24 cellular contexts compared by ENCODE assay signal in genomic region chr17:42748202-42748905, GRCh38. TPM values are rescaled to one million over a fixed set of nuclear protein-coding genes. Genes with fewer than 3 reads are reported as not detected.
DNase-seq lines count a peak whose midpoint lies in the region; ATAC-seq, FAIRE-seq and TF ChIP-seq lines count a peak whose summit lies in the region.
"Had no signal": no experiment of that assay in that cellular context is flagged by ENCODE, and none has a peak within 500 bp of the region (broad histone marks: within the 10 kb centered on the region; RNA-seq: fewer than 3 reads in every experiment).

No MANE protein-coding gene starts in this region.

- H3K9me3 Mint-ChIP-seq in GM23338: peaks cover 11% of the 10 kb centered on the region
- H3K9me3 Mint-ChIP-seq in CD8-positive, alpha-beta T cell: no peaks in the 10 kb centered on the region
- H3K9me3 Mint-ChIP-seq: CD4-positive, alpha-beta memory T cell had no signal

- POLR2A ChIA-PET in CD8-positive, alpha-beta T cell (lab: Charles Lee): interaction anchor here (0.6 kb wide), 1 partner anchor 568 kb away, joined by 3 read pairs; no protein-coding TSS in a partner anchor

- H3K27me3 ChIP-seq in GM23338 (ENCODE audit: insufficient read depth) (peaks cover 18% of the 10 kb centered on the region), lower lobe of right lung (ENCODE audit: low read depth) (no peaks in the 10 kb centered on the region), suprapubic skin (no peaks in the 10 kb centered on the region)
- no peaks in the 10 kb centered on the region for H3K27me3 ChIP-seq in CD8-positive, alpha-beta T cell (ENCODE audit: insufficient read depth, low read length)
- H3K27me3 ChIP-seq: ascending aorta had no signal

- 0 out of 2 replicates have a peak, but pooled peaks cover 14% of the 10 kb centered on the region for H3F3A ChIP-seq in GM23338 (replicated peaks; ENCODE audit: low read depth)

- TF ChIP-seq EP300 in suprapubic skin (IDR thresholded peaks at IDR 0.05): no peak

- H2AFZ ChIP-seq in GM23338: peak overlapping the region; percentile 87

- no peak for FAIRE-seq in frontal cortex (lab: Jason Lieb, UNC)
- FAIRE-seq: colon, endometrium, HTR-8/SVneo had no signal

- peak overlapping the region; percentile 61 for H3K4me2 ChIP-seq in GM23338

- ATAC-seq in GM23338: no peak
- ATAC-seq in lower lobe of right lung: no peak
- ATAC-seq in HG02763 (IDR thresholded peaks at IDR 0.05; ENCODE audit: unreplicated experiment): no peak
- ATAC-seq in CD8-positive, alpha-beta T cell: no peak
- ATAC-seq: left colon, Panc1 had no signal

- H3K4me3 ChIP-seq in GM23338 (no peak overlapping the region), lower lobe of right lung (no peak overlapping the region), suprapubic skin (no peak overlapping the region)
- H3K4me3 ChIP-seq in CD8-positive, alpha-beta T cell (ENCODE audit: low read depth, low read length): no peak overlapping the region
- H3K4me3 ChIP-seq: ascending aorta had no signal

- no peaks in the 10 kb centered on the region for H4K20me1 ChIP-seq in GM23338 (replicated peaks; ENCODE audit: insufficient read depth)

- H3K4me3 Mint-ChIP-seq in GM23338: no peak overlapping the region
- no peak overlapping the region for H3K4me3 Mint-ChIP-seq in CD8-positive, alpha-beta T cell

- no peak overlapping the region for H3K27ac Mint-ChIP-seq in GM23338
- H3K27ac Mint-ChIP-seq in CD8-positive, alpha-beta T cell: no peak overlapping the region
- H3K27ac Mint-ChIP-seq: CD4-positive, alpha-beta memory T cell had no signal

- intact Hi-C loops in lower lobe of right lung (cut with DNase I): no loop called here
- intact Hi-C loops in CD8-positive, alpha-beta T cell (cut with DNase I, micrococcal nuclease): loop anchor here (10.0 kb wide), 2 partner anchors 174 to 736 kb away; partner anchors contain the start of genes DHX8 (in 1 of the 2) and PSMC3IP (in 1 of the 2)

- TF ChIP-seq POLR2A in suprapubic skin (IDR thresholded peaks at IDR 0.05): no peak

- no peak for TF ChIP-seq CTCF in GM23338 (conservative IDR thresholded peaks at IDR 0.05; ENCODE audit: low read depth in 2 of 2)
- no peak for TF ChIP-seq CTCF in lower lobe of right lung (IDR thresholded peaks at IDR 0.05)
- TF ChIP-seq CTCF in suprapubic skin (IDR thresholded peaks at IDR 0.05): no peak
- no peak for TF ChIP-seq CTCF in CD8-positive, alpha-beta T cell (IDR thresholded peaks at IDR 0.05)

- peaks cover 35% of the 10 kb centered on the region for H3K4me1 ChIP-seq in GM23338 (ENCODE audit: insufficient read depth)
- peaks cover 41% of the 10 kb centered on the region for H3K4me1 ChIP-seq in lower lobe of right lung
- peaks cover 51% of the 10 kb centered on the region for H3K4me1 ChIP-seq in suprapubic skin
- H3K4me1 ChIP-seq in CD8-positive, alpha-beta T cell (ENCODE audit: insufficient read depth, low read length): peaks cover 15% of the 10 kb centered on the region

- peaks cover 20% of the 10 kb centered on the region for H3K27me3 Mint-ChIP-seq in GM23338 (ENCODE audit: insufficient read depth, low read depth, poor library complexity)
- peaks cover 22% of the 10 kb centered on the region for H3K27me3 Mint-ChIP-seq in CD8-positive, alpha-beta T cell (ENCODE audit: low read depth)

- H3K9me2 ChIP-seq in GM23338 (ENCODE audit: insufficient read depth): peaks cover 5% of the 10 kb centered on the region; the same call in 1 of the 2 replicates

- peaks cover 5% of the 10 kb centered on the region; the same call in 2 of the 3 replicates for H3K36me3 Mint-ChIP-seq in GM23338 (ENCODE audit: low read depth)
- peaks cover 9% of the 10 kb centered on the region for H3K36me3 Mint-ChIP-seq in CD8-positive, alpha-beta T cell

- CTCF ChIA-PET in CD8-positive, alpha-beta T cell (lab: Charles Lee): interaction anchor here (1.1 kb wide), 1 partner anchor 18 kb away, joined by 4 read pairs; no protein-coding TSS in a partner anchor

- H3K79me2 ChIP-seq in GM23338 (replicated peaks; ENCODE audit: insufficient read depth): peaks cover 5% of the 10 kb centered on the region

- H3K4me1 Mint-ChIP-seq in GM23338: peaks cover 28% of the 10 kb centered on the region
- peaks cover 18% of the 10 kb centered on the region for H3K4me1 Mint-ChIP-seq in CD8-positive, alpha-beta T cell (ENCODE audit: low read depth)

- H3K9me3 ChIP-seq in lower lobe of right lung (no peaks in the 10 kb centered on the region), suprapubic skin (no peaks in the 10 kb centered on the region)
- no peaks in the 10 kb centered on the region for H3K9me3 ChIP-seq in CD8-positive, alpha-beta T cell (ENCODE audit: low read length)
- H3K9me3 ChIP-seq: ascending aorta had no signal

- H3K36me3 ChIP-seq in GM23338 (ENCODE audit: insufficient read depth) (no peaks in the 10 kb centered on the region), lower lobe of right lung (no peaks in the 10 kb centered on the region), suprapubic skin (no peaks in the 10 kb centered on the region)
- no peaks in the 10 kb centered on the region for H3K36me3 ChIP-seq in CD8-positive, alpha-beta T cell (ENCODE audit: insufficient read depth, low read length)
- H3K36me3 ChIP-seq: ascending aorta had no signal

- H3K27ac ChIP-seq in GM23338 (ENCODE audit: low read depth) (no peak overlapping the region), cingulate gyrus (ENCODE audit: low read depth, low read length) (peak overlapping the region; percentile 41), lower lobe of right lung (peak overlapping the region; percentile 42), suprapubic skin (peak overlapping the region; percentile 87)
- H3K27ac ChIP-seq in CD8-positive, alpha-beta T cell (ENCODE audit: low read depth, low read length): no peak overlapping the region

- WGBS in suprapubic skin: 60% methylated on average over 7 of the region's 7 CpGs

- DNase-seq in GM23338 (ENCODE audit: low spot score) (no peak), lower lobe of right lung (no peak), suprapubic skin (ENCODE audit: low spot score in 2 of 2) (no peak), frontal cortex (ENCODE audit: low spot score in 2 of 2) (no peak), NCI-H2227 (lab: John Stamatoyannopoulos, UW; ENCODE audit: unreplicated experiment) (no peak)
- no peak for DNase-seq in CD8-positive, alpha-beta T cell
- DNase-seq: activated CD4-positive, alpha-beta T cell treated with anti-CD3 and anti-CD28 coated beads, Interleukin-2, amount 50 U/mL, for 1 hour; activated CD8-positive, alpha-beta memory T cell treated with anti-CD3 and anti-CD28 coated beads, Interleukin-2, amount 50 U/mL, for 48 hours; activated gamma-delta T cell; CD4-positive, alpha-beta memory T cell; DMS79; left colon; NCI-H1436 treated with DMSO at 0.1 percent for 48 hours; NCI-H226; stimulated activated CD4-positive, alpha-beta T cell treated with anti-CD3 and anti-CD28 coated beads, Interleukin-4, amount 100 ng/mL, for 24 hours had no signal

TF ChIP-seq in GM23338, 12 proteins besides CTCF, POLR2A, EP300 and RAD21 (continues in another document):
- TF ChIP-seq CREB1 (CRISPR knock-in tag; IDR thresholded peaks at IDR 0.05; ENCODE audit: low read depth): no peak
- TF ChIP-seq ZNF114 (CRISPR knock-in tag; IDR thresholded peaks at IDR 0.05): no peak
- no peak for TF ChIP-seq JUNB (IDR thresholded peaks at IDR 0.05; ENCODE audit: unreplicated experiment)
- TF ChIP-seq NANOG (IDR thresholded peaks at IDR 0.05; ENCODE audit: borderline replicate concordance): no peak

RNA-seq across cellular contexts. Expression of gene EZH1, which starts 3.5 kb away (rescaled TPM):
- total RNA-seq in GM23338 (2014; rRNA removed; shearing (Covaris generic)): 16.3 and 16.9 TPM in 2 replicates
- 17.5 and 18.0 TPM in 2 replicates for polyA plus RNA-seq in GM23338 (2016; fragmentation: Nextera tagmentation; extraction: Ambion mirVana)
- total RNA-seq in lower lobe of right lung (56.2 TPM), suprapubic skin (100 to 1,000 TPM in 1 of 4 donors, 10 to 100 TPM in 3; 33.2 to 105 (median 51.0) TPM), frontal cortex (24.9 TPM)
- 10 to 100 TPM; 59.2 to 63.4 TPM for total RNA-seq in CD8-positive, alpha-beta T cell

RNA-seq across cellular contexts. Expression of gene RAMP2, which starts 12.7 kb away (rescaled TPM):
- total RNA-seq in GM23338 (2014; rRNA removed; shearing (Covaris generic)): 2.6 and 8.8 TPM in 2 replicates
- 28.3 and 29.5 TPM in 2 replicates for polyA plus RNA-seq in GM23338 (2016; fragmentation: Nextera tagmentation; extraction: Ambion mirVana)
- total RNA-seq in lower lobe of right lung (127 TPM), suprapubic skin (10 to 100 TPM in 3 of 4 donors, 1 to 10 TPM in 1; 5.2 to 21.8 (median 14.7) TPM), frontal cortex (15.9 TPM)
- not detected for total RNA-seq in CD8-positive, alpha-beta T cell
- total RNA-seq: CD4-positive, alpha-beta memory T cell; fibroblast of villous mesenchyme; osteoblast had no signal
- polyA plus RNA-seq: CD4-positive, alpha-beta memory T cell had no signal

RNA-seq across cellular contexts. Expression of gene VPS25, which starts 24.9 kb away (rescaled TPM):
- total RNA-seq in GM23338 (2014; rRNA removed; shearing (Covaris generic)): 110 and 129 TPM in 2 replicates
- polyA plus RNA-seq in GM23338 (2016; fragmentation: Nextera tagmentation; extraction: Ambion mirVana): 93.5 and 105 TPM in 2 replicates
- total RNA-seq in lower lobe of right lung (42.1 TPM), suprapubic skin (10 to 100 TPM; 49.1 to 66.5 (median 59.0) TPM), frontal cortex (26.1 TPM)
- total RNA-seq in CD8-positive, alpha-beta T cell: 10 to 100 TPM; 41.0 to 45.1 TPM

RNA-seq across cellular contexts. Expression of gene WNK4, which starts 32.1 kb away (rescaled TPM):
- total RNA-seq in GM23338 (2014; rRNA removed; shearing (Covaris generic)): 0.10 and 0.54 TPM in 2 replicates
- 0.65 and 0.83 TPM in 2 replicates for polyA plus RNA-seq in GM23338 (2016; fragmentation: Nextera tagmentation; extraction: Ambion mirVana)
- total RNA-seq in lower lobe of right lung: 0.47 TPM
- 1 to 10 TPM in 1 of 4 donors, under 1 TPM in 2, not detected in 1; 0.40 to 1.1 (median 0.98) TPM for total RNA-seq in suprapubic skin
- total RNA-seq in frontal cortex: 0.41 TPM
- total RNA-seq in CD8-positive, alpha-beta T cell: under 1 TPM; 0.16 to 0.28 TPM
- total RNA-seq: ascending aorta, osteoblast had no signal
- polyA plus RNA-seq: CD4-positive, alpha-beta memory T cell had no signal

RNA-seq across cellular contexts. Expression of gene COA3, which starts 50.1 kb away (rescaled TPM):
- 57.6 and 81.2 TPM in 2 replicates for total RNA-seq in GM23338 (2014; rRNA removed; shearing (Covaris generic))
- 123 and 138 TPM in 2 replicates for polyA plus RNA-seq in GM23338 (2016; fragmentation: Nextera tagmentation; extraction: Ambion mirVana)
- 54.5 TPM for total RNA-seq in lower lobe of right lung
- 10 to 100 TPM; 32.7 to 59.1 (median 49.5) TPM for total RNA-seq in suprapubic skin
- 98.6 TPM for total RNA-seq in frontal cortex
- total RNA-seq in CD8-positive, alpha-beta T cell: 1 to 10 TPM; 4.0 to 5.6 TPM

Comparison
In these comparisons a context has a peak if more than half of its experiments do, and no peak if none do; other contexts are left out.
1. H3K27ac ChIP-seq: peak in cingulate gyrus (single experiment), lower lobe of right lung (single experiment) and suprapubic skin (single experiment); none in GM23338 (single experiment) and CD8-positive, alpha-beta T cell (single experiment).